In the genomic region with DNA sequence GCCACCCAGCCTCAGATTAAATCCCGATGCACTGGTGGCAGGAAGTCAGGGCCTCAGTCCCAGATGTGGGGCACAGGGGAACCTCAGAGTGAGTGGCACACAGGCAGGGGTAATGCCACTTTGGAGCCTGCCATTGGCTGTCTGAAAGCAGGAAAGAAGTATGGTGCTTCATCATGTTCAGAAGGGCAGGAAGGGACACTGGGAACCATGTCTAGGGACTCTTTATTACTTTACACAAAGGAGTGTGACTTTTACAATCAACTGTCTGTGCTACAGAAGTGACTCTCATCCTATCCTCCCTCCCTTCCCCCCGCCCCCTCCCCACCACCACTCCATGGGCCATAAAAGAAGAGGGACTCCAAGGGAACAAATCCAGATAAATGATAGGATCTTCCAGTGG, we compare ENCODE assay signal across 1 cellular context.
TF ChIP-seq lines count a peak whose summit lies in the region.

No MANE protein-coding gene starts in this region.

TF ChIP-seq in GM23338, 12 proteins besides CTCF, POLR2A, EP300 and RAD21 (continued from another document):
- TF ChIP-seq, protein P1, sequence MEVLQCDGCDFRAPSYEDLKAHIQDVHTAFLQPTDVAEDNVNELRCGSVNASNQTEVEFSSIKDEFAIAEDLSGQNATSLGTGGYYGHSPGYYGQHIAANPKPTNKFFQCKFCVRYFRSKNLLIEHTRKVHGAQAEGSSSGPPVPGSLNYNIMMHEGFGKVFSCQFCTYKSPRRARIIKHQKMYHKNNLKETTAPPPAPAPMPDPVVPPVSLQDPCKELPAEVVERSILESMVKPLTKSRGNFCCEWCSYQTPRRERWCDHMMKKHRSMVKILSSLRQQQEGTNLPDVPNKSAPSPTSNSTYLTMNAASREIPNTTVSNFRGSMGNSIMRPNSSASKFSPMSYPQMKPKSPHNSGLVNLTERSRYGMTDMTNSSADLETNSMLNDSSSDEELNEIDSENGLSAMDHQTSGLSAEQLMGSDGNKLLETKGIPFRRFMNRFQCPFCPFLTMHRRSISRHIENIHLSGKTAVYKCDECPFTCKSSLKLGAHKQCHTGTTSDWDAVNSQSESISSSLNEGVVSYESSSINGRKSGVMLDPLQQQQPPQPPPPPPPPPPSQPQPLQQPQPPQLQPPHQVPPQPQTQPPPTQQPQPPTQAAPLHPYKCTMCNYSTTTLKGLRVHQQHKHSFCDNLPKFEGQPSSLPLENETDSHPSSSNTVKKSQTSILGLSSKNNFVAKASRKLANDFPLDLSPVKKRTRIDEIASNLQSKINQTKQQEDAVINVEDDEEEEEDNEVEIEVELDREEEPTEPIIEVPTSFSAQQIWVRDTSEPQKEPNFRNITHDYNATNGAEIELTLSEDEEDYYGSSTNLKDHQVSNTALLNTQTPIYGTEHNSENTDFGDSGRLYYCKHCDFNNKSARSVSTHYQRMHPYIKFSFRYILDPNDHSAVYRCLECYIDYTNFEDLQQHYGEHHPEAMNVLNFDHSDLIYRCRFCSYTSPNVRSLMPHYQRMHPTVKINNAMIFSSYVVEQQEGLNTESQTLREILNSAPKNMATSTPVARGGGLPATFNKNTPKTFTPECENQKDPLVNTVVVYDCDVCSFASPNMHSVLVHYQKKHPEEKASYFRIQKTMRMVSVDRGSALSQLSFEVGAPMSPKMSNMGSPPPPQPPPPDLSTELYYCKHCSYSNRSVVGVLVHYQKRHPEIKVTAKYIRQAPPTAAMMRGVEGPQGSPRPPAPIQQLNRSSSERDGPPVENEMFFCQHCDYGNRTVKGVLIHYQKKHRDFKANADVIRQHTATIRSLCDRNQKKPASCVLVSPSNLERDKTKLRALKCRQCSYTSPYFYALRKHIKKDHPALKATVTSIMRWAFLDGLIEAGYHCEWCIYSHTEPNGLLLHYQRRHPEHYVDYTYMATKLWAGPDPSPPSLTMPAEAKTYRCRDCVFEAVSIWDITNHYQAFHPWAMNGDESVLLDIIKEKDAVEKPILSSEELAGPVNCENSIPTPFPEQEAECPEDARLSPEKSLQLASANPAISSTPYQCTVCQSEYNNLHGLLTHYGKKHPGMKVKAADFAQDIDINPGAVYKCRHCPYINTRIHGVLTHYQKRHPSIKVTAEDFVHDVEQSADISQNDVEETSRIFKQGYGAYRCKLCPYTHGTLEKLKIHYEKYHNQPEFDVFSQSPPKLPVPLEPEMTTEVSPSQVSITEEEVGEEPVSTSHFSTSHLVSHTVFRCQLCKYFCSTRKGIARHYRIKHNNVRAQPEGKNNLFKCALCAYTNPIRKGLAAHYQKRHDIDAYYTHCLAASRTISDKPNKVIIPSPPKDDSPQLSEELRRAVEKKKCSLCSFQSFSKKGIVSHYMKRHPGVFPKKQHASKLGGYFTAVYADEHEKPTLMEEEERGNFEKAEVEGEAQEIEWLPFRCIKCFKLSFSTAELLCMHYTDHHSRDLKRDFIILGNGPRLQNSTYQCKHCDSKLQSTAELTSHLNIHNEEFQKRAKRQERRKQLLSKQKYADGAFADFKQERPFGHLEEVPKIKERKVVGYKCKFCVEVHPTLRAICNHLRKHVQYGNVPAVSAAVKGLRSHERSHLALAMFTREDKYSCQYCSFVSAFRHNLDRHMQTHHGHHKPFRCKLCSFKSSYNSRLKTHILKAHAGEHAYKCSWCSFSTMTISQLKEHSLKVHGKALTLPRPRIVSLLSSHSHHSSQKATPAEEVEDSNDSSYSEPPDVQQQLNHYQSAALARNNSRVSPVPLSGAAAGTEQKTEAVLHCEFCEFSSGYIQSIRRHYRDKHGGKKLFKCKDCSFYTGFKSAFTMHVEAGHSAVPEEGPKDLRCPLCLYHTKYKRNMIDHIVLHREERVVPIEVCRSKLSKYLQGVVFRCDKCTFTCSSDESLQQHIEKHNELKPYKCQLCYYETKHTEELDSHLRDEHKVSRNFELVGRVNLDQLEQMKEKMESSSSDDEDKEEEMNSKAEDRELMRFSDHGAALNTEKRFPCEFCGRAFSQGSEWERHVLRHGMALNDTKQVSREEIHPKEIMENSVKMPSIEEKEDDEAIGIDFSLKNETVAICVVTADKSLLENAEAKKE (CRISPR knock-in tag; IDR thresholded peaks at IDR 0.05) = no peak
